ENCODE assay signal across 22 cellular contexts in the genomic region with DNA sequence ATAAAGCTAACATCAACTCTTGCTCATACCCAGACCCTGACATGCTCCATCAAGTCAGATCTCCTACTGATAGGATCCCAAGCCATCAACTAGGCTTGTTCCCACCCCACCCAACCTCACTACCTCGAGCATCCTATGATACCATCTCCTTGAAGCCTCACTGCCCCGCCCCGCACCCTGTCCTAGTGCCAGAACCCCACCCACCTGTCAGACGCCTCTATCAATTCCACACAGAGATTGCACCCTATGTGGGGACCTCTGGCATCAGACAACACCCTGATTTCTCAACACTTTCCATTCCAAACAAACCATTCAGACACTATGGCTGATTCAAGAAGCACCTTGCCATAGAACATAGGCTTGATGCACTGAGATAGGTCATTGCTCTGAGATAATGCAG. TPM values are rescaled to one million over a fixed set of nuclear protein-coding genes. Genes with fewer than 3 reads are reported as not detected.
"Had no signal": no experiment of that assay in that cellular context is flagged by ENCODE, and none has a peak within 500 bp of the region (broad histone marks: within the 10 kb centered on the region; RNA-seq: fewer than 3 reads in every experiment).

No MANE protein-coding gene starts in this region.

- H3K9me3 ChIP-seq: body of pancreas, upper lobe of left lung had no signal

- H3K27me3 ChIP-seq: body of pancreas, foreskin keratinocyte, upper lobe of left lung had no signal

- H3K4me3 Mint-ChIP-seq: activated CD4-positive, alpha-beta memory T cell treated with anti-CD3 and anti-CD28 coated beads, Interleukin-2, amount 10 ng/mL, durations not matched to agents 7 days and 5 days; activated CD8-positive, alpha-beta memory T cell treated with anti-CD3 and anti-CD28 coated beads, Interleukin-2, amount 10 ng/mL, durations not matched to agents 7 days and 5 days; activated naive CD8-positive, alpha-beta T cell treated with anti-CD3 and anti-CD28 coated beads, Interleukin-2, amount 10 ng/mL, durations not matched to agents 7 days and 5 days; activated T-helper 17 cell treated with anti-CD3 and anti-CD28 coated beads, Interleukin-2, amount 50 U/mL, for 72 hours; central memory CD8-positive, alpha-beta T cell; mesothelial cell of epicardium; nephron progenitor cell; stimulated activated naive CD8-positive, alpha-beta T cell treated with anti-CD3 and anti-CD28 coated beads, Interleukin-15, amount 100 ng/mL, for 72 hours; WTC11 had no signal

- H3K27me3 Mint-ChIP-seq: activated CD8-positive, alpha-beta memory T cell treated with anti-CD3 and anti-CD28 coated beads, Interleukin-2, amount 10 ng/mL, durations not matched to agents 7 days and 5 days; activated T-helper 17 cell treated with anti-CD3 and anti-CD28 coated beads, Interleukin-2, amount 50 U/mL, for 72 hours; central memory CD8-positive, alpha-beta T cell; stimulated activated naive CD8-positive, alpha-beta T cell treated with anti-CD3 and anti-CD28 coated beads, Interleukin-15, amount 100 ng/mL, for 72 hours had no signal

- H3K9me3 Mint-ChIP-seq: activated CD4-positive, alpha-beta memory T cell treated with anti-CD3 and anti-CD28 coated beads, Interleukin-2, amount 10 ng/mL, durations not matched to agents 7 days and 5 days; activated naive CD8-positive, alpha-beta T cell treated with anti-CD3 and anti-CD28 coated beads, Interleukin-2, amount 10 ng/mL, durations not matched to agents 7 days and 5 days; activated T-helper 17 cell treated with anti-CD3 and anti-CD28 coated beads, Interleukin-2, amount 50 U/mL, for 72 hours; central memory CD8-positive, alpha-beta T cell; mesothelial cell of epicardium; nephron progenitor cell; stimulated activated naive CD8-positive, alpha-beta T cell treated with anti-CD3 and anti-CD28 coated beads, Interleukin-15, amount 100 ng/mL, for 72 hours; WTC11 had no signal

- H3K36me3 Mint-ChIP-seq: mesothelial cell of epicardium, WTC11 had no signal

- DNase-seq: activated CD4-positive, alpha-beta memory T cell treated with anti-CD3 and anti-CD28 coated beads, Interleukin-2, amount 10 ng/mL, durations not matched to agents 7 days and 5 days; activated CD4-positive, alpha-beta T cell treated with anti-CD3 and anti-CD28 coated beads for 48 hours; activated CD8-positive, alpha-beta memory T cell treated with anti-CD3 and anti-CD28 coated beads, Interleukin-2, amount 10 ng/mL, durations not matched to agents 7 days and 5 days; activated naive CD4-positive, alpha-beta T cell treated with Interleukin-2 at 50 U/mL for 16 hours; activated naive CD8-positive, alpha-beta T cell treated with anti-CD3 and anti-CD28 coated beads, Interleukin-2, amount 10 ng/mL, durations not matched to agents 7 days and 5 days; activated T-cell treated with anti-CD3 and anti-CD28 coated beads, Interleukin-2, amount 50 U/mL, for 1 hour; amygdala; body of pancreas; hippocampal formation; nephron progenitor cell; nucleus accumbens; retina; stimulated activated CD4-positive, alpha-beta T cell treated with anti-CD3 and anti-CD28 coated beads, Interleukin-2, amount 100 ng/mL, for 24 hours; stimulated activated naive CD8-positive, alpha-beta T cell treated with anti-CD3 and anti-CD28 coated beads, Interleukin-15, amount 100 ng/mL, for 72 hours; upper lobe of left lung had no signal

- ATAC-seq: activated CD8-positive, alpha-beta memory T cell treated with anti-CD3 and anti-CD28 coated beads, Interleukin-2, amount 10 ng/mL, durations not matched to agents 7 days and 5 days; activated T-helper 17 cell treated with anti-CD3 and anti-CD28 coated beads, Interleukin-2, amount 50 U/mL, for 72 hours; body of pancreas; foreskin keratinocyte; stimulated activated naive CD8-positive, alpha-beta T cell treated with anti-CD3 and anti-CD28 coated beads, Interleukin-15, amount 100 ng/mL, for 72 hours; WTC11 had no signal

- H3K27ac Mint-ChIP-seq: activated CD4-positive, alpha-beta memory T cell treated with anti-CD3 and anti-CD28 coated beads, Interleukin-2, amount 10 ng/mL, durations not matched to agents 7 days and 5 days; activated CD8-positive, alpha-beta memory T cell treated with anti-CD3 and anti-CD28 coated beads, Interleukin-2, amount 10 ng/mL, durations not matched to agents 7 days and 5 days; activated naive CD8-positive, alpha-beta T cell treated with anti-CD3 and anti-CD28 coated beads, Interleukin-2, amount 10 ng/mL, durations not matched to agents 7 days and 5 days; activated T-helper 17 cell treated with anti-CD3 and anti-CD28 coated beads, Interleukin-2, amount 50 U/mL, for 72 hours; mesothelial cell of epicardium; nephron progenitor cell; stimulated activated naive CD8-positive, alpha-beta T cell treated with anti-CD3 and anti-CD28 coated beads, Interleukin-15, amount 100 ng/mL, for 72 hours; WTC11 had no signal

- H3K27ac ChIP-seq: body of pancreas, coronary artery, foreskin keratinocyte, upper lobe of left lung had no signal

RNA-seq across cellular contexts. Expression of a gene that starts 50.2 kb away (rescaled TPM):
- total RNA-seq: activated CD4-positive, alpha-beta memory T cell treated with anti-CD3 and anti-CD28 coated beads, Interleukin-2, amount 10 ng/mL, durations not matched to agents 7 days and 5 days; activated CD8-positive, alpha-beta memory T cell treated with anti-CD3 and anti-CD28 coated beads, Interleukin-2, amount 10 ng/mL, durations not matched to agents 7 days and 5 days; activated naive CD8-positive, alpha-beta T cell treated with anti-CD3 and anti-CD28 coated beads, Interleukin-2, amount 10 ng/mL, durations not matched to agents 7 days and 5 days; activated T-helper 17 cell treated with anti-CD3 and anti-CD28 coated beads, Interleukin-2, amount 50 U/mL, for 72 hours; T-helper 2 cell treated with Interferon-gamma antibody and Interleukin-4, amounts not matched to agents 100 ng/mL and 5 ng/mL, for 36 hours had no signal
